11 cellular contexts compared by ENCODE assay signal in the genomic region with DNA sequence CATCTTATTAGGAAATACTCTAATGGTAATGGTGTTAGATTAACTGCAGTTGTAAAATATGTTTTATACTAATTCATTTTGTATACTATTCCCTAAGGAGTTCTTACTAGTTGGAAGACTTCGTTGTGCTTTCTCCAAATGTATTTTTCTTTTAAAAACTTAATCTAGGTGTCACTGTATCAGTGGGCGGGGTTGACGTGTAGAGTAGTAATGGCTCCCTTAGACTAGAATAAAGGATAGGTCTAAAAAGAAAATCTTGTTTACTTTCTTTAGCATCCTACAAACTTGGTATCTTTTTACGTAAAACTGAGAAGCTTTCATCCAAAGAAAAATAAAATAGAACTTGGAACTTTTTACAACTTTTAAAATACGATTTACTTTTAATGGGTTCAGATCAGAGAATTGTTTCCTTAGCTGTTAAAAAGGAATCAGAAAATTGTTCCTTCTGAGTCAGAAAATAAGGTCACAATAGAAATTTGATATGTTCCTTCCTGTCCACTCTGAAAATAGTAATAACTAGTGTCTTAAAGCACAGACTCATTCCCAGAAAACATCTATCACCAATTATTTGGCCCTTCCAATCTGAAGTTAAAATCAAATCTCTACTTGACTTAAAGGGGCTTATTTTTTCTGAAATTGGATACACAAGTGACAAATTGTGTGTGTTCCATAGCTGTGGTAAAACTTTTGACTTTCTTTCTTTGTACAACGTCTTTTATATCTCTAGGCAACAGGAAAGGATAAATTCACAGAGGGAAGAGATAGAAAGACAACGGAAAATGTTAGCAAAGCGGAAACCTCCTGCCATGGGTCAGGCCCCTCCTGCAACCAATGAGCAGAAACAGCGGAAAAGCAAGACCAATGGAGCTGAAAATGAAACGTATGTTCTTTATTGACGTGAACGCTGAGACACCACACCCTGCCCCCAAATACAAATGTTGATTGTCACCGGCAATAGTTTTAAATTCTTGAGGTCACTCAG. TPM values are rescaled to one million over a fixed set of nuclear protein-coding genes. Genes with fewer than 3 reads are reported as not detected.
DNase-seq lines count a peak whose midpoint lies in the region; ATAC-seq, FAIRE-seq and TF ChIP-seq lines count a peak whose summit lies in the region.
"Had no signal": no experiment of that assay in that cellular context is flagged by ENCODE, and none has a peak within 500 bp of the region (broad histone marks: within the 10 kb centered on the region; RNA-seq: fewer than 3 reads in every experiment).

No MANE protein-coding gene starts in this region.

- peaks cover 0 to 24% (median 16%) of the 10 kb centered on the region in 4 donors for H3K36me3 ChIP-seq in liver (ENCODE audit: control insufficient read depth in 4 of 4, insufficient read depth in 3 of 4, low read depth in 1 of 4, low read length in 3 of 4)
- H3K36me3 ChIP-seq in HepG2 (replicated peaks in 1 of 2; ENCODE audit: control insufficient read depth in 1 of 2, insufficient read depth in 2 of 2, low read length in 2 of 2) = peaks cover 12 to 61% of the 10 kb centered on the region in 2 experiments

- no peak overlapping the region for H2AFZ ChIP-seq in HepG2 (ENCODE audit: low read length)

- H3K79me2 ChIP-seq in HepG2 (ENCODE audit: insufficient read depth, low read length) = no peaks in the 10 kb centered on the region

- H3K27ac ChIP-seq in liver (ENCODE audit: low read depth in 1 of 2, low read length in 2 of 2) = no peak overlapping the region
- H3K27ac ChIP-seq in HepG2 (ENCODE audit: extremely low read length, insufficient read depth, low read length) = no peak overlapping the region

- H3K9ac ChIP-seq in liver (ENCODE audit: low read depth in 1 of 2, low read length in 2 of 2) (no peak overlapping the region), HepG2 (ENCODE audit: insufficient read depth, low read depth, low read length) (no peak overlapping the region)

- in situ Hi-C loops in HepG2 (cut with HindIII; ENCODE audit: extremely low pct_ligation_motif_present, low pct_unique_long_range_greater_than_20kb) = no loop called here

- TF ChIP-seq CTCF in liver (IDR thresholded peaks at IDR 0.05; ENCODE audit: low read depth, low read length, missing input control) (no peak), HepG2 (CRISPR knock-in tag; IDR thresholded peaks at IDR 0.05) (no peak)

- no TSS peak for BruUV-seq in HepG2 (replicated peaks; lab: Mats Ljungman, UMichigan)

- TF ChIP-seq EP300 in HepG2 (IDR thresholded peaks at IDR 0.05; ENCODE audit: low read depth in 2 of 2, low read length in 2 of 2) = no peak
- TF ChIP-seq EP300 in HepG2 (CRISPR knock-in tag; IDR thresholded peaks at IDR 0.05; ENCODE audit: borderline replicate concordance) = no peak

- H3K27me3 ChIP-seq in liver (ENCODE audit: control insufficient read depth in 4 of 4, insufficient read depth in 4 of 4, low read length in 3 of 4) (no peaks in the 10 kb centered on the region), HepG2 (ENCODE audit: control insufficient read depth in 1 of 2, insufficient read depth in 2 of 2, low read length in 2 of 2) (no peaks in the 10 kb centered on the region)

- WGBS in liver = 83% methylated on average over 13 of the region's 13 CpGs
- 97% methylated on average over 13 of the region's 13 CpGs for WGBS in HepG2 (ENCODE audit: low lambda C conversion rate)

- no peaks in the 10 kb centered on the region for H3K9me3 ChIP-seq in liver (ENCODE audit: control insufficient read depth in 4 of 4, low read length in 3 of 4)
- no peaks in the 10 kb centered on the region for H3K9me3 ChIP-seq in HepG2 (ENCODE audit: low read length)
- H3K9me3 ChIP-seq: HAP-1 had no signal

- no peak for TF ChIP-seq POLR2A in HepG2 (IDR thresholded peaks at IDR 0.05; ENCODE audit: insufficient read depth in 1 of 2, low read depth in 2 of 2, low read length in 2 of 2)

- CTCF ChIA-PET in HepG2 (lab: Yijun Ruan, JAX; ENCODE audit: low intra/inter-chr PET ratio, low total read pairs) = no interaction called here

- no peak for DNase-seq in HepG2 (ENCODE audit: low spot score)
- peak; percentile 24 for DNase-seq in brain pericyte (ENCODE audit: low read depth, low spot score)
- peak; percentile 31 for DNase-seq in myocyte (ENCODE audit: low read depth)
- no peak for DNase-seq in activated gamma-delta T cell treated with Interleukin-2 at 50 U/mL for 16 hours
- DNase-seq in superior temporal gyrus (ENCODE audit: extremely low spot score) = no peak
- no peak for DNase-seq in RCC 7860 (ENCODE audit: low spot score)
- DNase-seq in NCI-H1417 (lab: John Stamatoyannopoulos, UW) = no peak
- DNase-seq: NCI-H446 treated with DMSO at 0.1 percent for 48 hours had no signal

- FAIRE-seq in HepG2 (lab: Jason Lieb, UNC) (no peak), RCC 7860 (lab: Jason Lieb, UNC) (no peak)

- no peaks in the 10 kb centered on the region for H3K4me1 ChIP-seq in liver (ENCODE audit: control insufficient read depth in 4 of 4, insufficient read depth in 4 of 4, low read length in 3 of 4)
- no peaks in the 10 kb centered on the region for H3K4me1 ChIP-seq in HepG2 (ENCODE audit: insufficient read depth, low read length)
- H3K4me1 ChIP-seq: HAP-1 had no signal

- H3K4me3 ChIP-seq in liver (ENCODE audit: low read depth in 1 of 3, low read length in 3 of 3) (no peak overlapping the region), HepG2 (replicated peaks in 1 of 3; ENCODE audit: insufficient read depth in 1 of 3, low read depth in 2 of 3, low read length in 3 of 3) (no peak overlapping the region)
- H3K4me3 ChIP-seq: HAP-1, lung had no signal

- TF ChIP-seq RAD21 in liver (IDR thresholded peaks at IDR 0.05) = no peak
- no peak for TF ChIP-seq RAD21 in HepG2 (CRISPR knock-in tag; IDR thresholded peaks at IDR 0.05)

- intact Hi-C loops in HepG2 (cut with micrococcal nuclease; ENCODE audit: unreplicated experiment) = no loop called here

- H3K4me2 ChIP-seq in HepG2 (ENCODE audit: low read depth, low read length) = no peak overlapping the region

- ATAC-seq in HepG2 = no peak

- H4K20me1 ChIP-seq in HepG2 (ENCODE audit: insufficient read depth, low read length) = no peaks in the 10 kb centered on the region

- POLR2A ChIA-PET in HepG2 (lab: Yijun Ruan, JAX) = no interaction called here

TF ChIP-seq in liver, 16 proteins besides CTCF, POLR2A, EP300 and RAD21:
- TF ChIP-seq, protein P1, sequence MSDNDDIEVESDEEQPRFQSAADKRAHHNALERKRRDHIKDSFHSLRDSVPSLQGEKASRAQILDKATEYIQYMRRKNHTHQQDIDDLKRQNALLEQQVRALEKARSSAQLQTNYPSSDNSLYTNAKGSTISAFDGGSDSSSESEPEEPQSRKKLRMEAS (IDR thresholded peaks at IDR 0.05) = no peak
- TF ChIP-seq RXRA (IDR thresholded peaks at IDR 0.05) (no peak), NR2F2 (IDR thresholded peaks at IDR 0.05) (peak; percentile 62)
TF ChIP-seq in liver: peak in this region for 1.

TF ChIP-seq in HepG2, 621 proteins besides CTCF, POLR2A, EP300 and RAD21 (continues in another document):
- TF ChIP-seq, protein P2, sequence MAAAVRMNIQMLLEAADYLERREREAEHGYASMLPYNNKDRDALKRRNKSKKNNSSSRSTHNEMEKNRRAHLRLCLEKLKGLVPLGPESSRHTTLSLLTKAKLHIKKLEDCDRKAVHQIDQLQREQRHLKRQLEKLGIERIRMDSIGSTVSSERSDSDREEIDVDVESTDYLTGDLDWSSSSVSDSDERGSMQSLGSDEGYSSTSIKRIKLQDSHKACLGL (CRISPR knock-in tag; IDR thresholded peaks at IDR 0.05) = no peak
- TF ChIP-seq JDP2 (CRISPR knock-in tag; IDR thresholded peaks at IDR 0.05; ENCODE audit: borderline replicate concordance) = no peak
- TF ChIP-seq ZSCAN25 (CRISPR knock-in tag; IDR thresholded peaks at IDR 0.05) = no peak
- TF ChIP-seq ZNF703 (CRISPR knock-in tag; IDR thresholded peaks at IDR 0.05; ENCODE audit: borderline replicate concordance) = no peak
- TF ChIP-seq NR1H2 (CRISPR knock-in tag; IDR thresholded peaks at IDR 0.05; ENCODE audit: borderline replicate concordance, low read depth) = no peak
- TF ChIP-seq ZNF841 (CRISPR knock-in tag; IDR thresholded peaks at IDR 0.05; ENCODE audit: borderline replicate concordance) = no peak
- TF ChIP-seq ZIK1 (CRISPR knock-in tag; IDR thresholded peaks at IDR 0.05; ENCODE audit: borderline replicate concordance, low read depth) = no peak
- no peak for TF ChIP-seq CBX5 (CRISPR knock-in tag; IDR thresholded peaks at IDR 0.05; ENCODE audit: borderline replicate concordance)
- TF ChIP-seq ZNF33A (CRISPR knock-in tag; IDR thresholded peaks at IDR 0.05; ENCODE audit: borderline replicate concordance) = no peak
- no peak for TF ChIP-seq MEIS1 (CRISPR knock-in tag; IDR thresholded peaks at IDR 0.05; ENCODE audit: borderline replicate concordance)
- TF ChIP-seq FOXM1 (CRISPR knock-in tag; IDR thresholded peaks at IDR 0.05) = no peak
- no peak for TF ChIP-seq ZNF10 (CRISPR knock-in tag; IDR thresholded peaks at IDR 0.05; ENCODE audit: borderline replicate concordance, low read depth)

RNA-seq across cellular contexts. Expression of a gene that starts 54.7 kb away (rescaled TPM):
- 10 to 100 TPM in 1 of 2 donors, 1 to 10 TPM in 1; 3.8 to 81.1 TPM for total RNA-seq in liver
- polyA plus RNA-seq in liver = 1 to 10 TPM in 1 of 2 donors, under 1 TPM in 1; 0.49 to 1.8 TPM
- total RNA-seq in HepG2 (2016; rRNA removed; fragmentation: Illumina TruSeq; extraction: Trizol) = not detected in 2 replicates
- total RNA-seq in HepG2 (2016; cell fraction: cytosol; rRNA removed; fragmentation: Illumina TruSeq; extraction: Trizol; ENCODE audit: low read depth) = not detected in 2 replicates
- not detected in 2 replicates for total RNA-seq in HepG2 (2016; cell fraction: insoluble cytoplasmic fraction; rRNA removed; fragmentation: Illumina TruSeq; extraction: Trizol)
- total RNA-seq in HepG2 (2016; cell fraction: membrane; rRNA removed; fragmentation: Illumina TruSeq; extraction: Trizol) = not detected in 2 replicates
- not detected in 2 replicates for total RNA-seq in HepG2 (2016; cell fraction: nucleus; rRNA removed; fragmentation: Illumina TruSeq; extraction: Trizol)
- polyA plus RNA-seq in HepG2 (2011; rRNA removed) = not detected in 2 replicates
- polyA plus RNA-seq in HepG2 (2011; cell fraction: cytosol; rRNA removed) = not detected in 2 replicates
- polyA plus RNA-seq in HepG2 (2011; cell fraction: nucleus; rRNA removed) = 0.03 and 0.10 TPM in 2 replicates
- 0.01 TPM in 1 of 2 replicates, not detected in the other for polyA plus RNA-seq in HepG2 (2012)
- polyA plus RNA-seq in HepG2 (2016; cell fraction: cytosol; fragmentation: Illumina TruSeq; extraction: Trizol; ENCODE audit: low read depth) = not detected in 2 replicates
- polyA plus RNA-seq in HepG2 (2016; cell fraction: insoluble cytoplasmic fraction; fragmentation: Illumina TruSeq; extraction: Trizol; ENCODE audit: low read depth) = not detected in 2 replicates
- polyA plus RNA-seq in HepG2 (2016; cell fraction: membrane; fragmentation: Illumina TruSeq; extraction: Trizol; ENCODE audit: low read depth) = not detected in 2 replicates
- not detected in 2 replicates for polyA plus RNA-seq in HepG2 (2016; cell fraction: nucleus; fragmentation: Illumina TruSeq; extraction: Trizol; ENCODE audit: insufficient read depth, low read depth)
- polyA minus RNA-seq in HepG2 (2011; rRNA and poly(A)+ RNA removed; ENCODE audit: low replicate concordance) = 0.04 and 20.3 TPM in 2 replicates
- polyA minus RNA-seq in HepG2 (2011; cell fraction: cytosol; rRNA and poly(A)+ RNA removed) = 0.26 TPM in 1 of 2 replicates, not detected in the other
- 0.12 and 0.39 TPM in 2 replicates for polyA minus RNA-seq in HepG2 (2011; cell fraction: nucleus; rRNA and poly(A)+ RNA removed)
- 143 and 161 TPM in 2 replicates for total RNA-seq in myocyte
- 664 TPM for polyA plus RNA-seq in myocyte (2012)

Comparison
In these comparisons a context has a peak if more than half of its experiments do, and no peak if none do; other contexts are left out.
1. RNA of a gene that starts 54.7 kb away (total RNA-seq): 143 to 161 TPM in myocyte and 3.8 to 81.1 TPM in liver; not detected in HepG2; every median in the first group is over 4 times any median in the second.
2. DNase-seq: peak in brain pericyte (single experiment) and myocyte (single experiment); none in HepG2 (single experiment), activated gamma-delta T cell treated with Interleukin-2 at 50 U/mL for 16 hours (single experiment), superior temporal gyrus (single experiment), RCC 7860 (single experiment) and NCI-H1417 (0 of 3).